9 cellular contexts compared by ENCODE assay signal in genomic region chr4:174611792-174612191, GRCh38.
"Had no signal": no experiment of that assay in that cellular context is flagged by ENCODE, and none has a peak within 500 bp of the region (broad histone marks: within the 10 kb centered on the region; RNA-seq: fewer than 3 reads in every experiment).

No MANE protein-coding gene starts in this region.

- FAIRE-seq: H1, H54, HTR-8/SVneo, K562 had no signal

- H3K4me3 ChIP-seq: GM23338, K562 had no signal

- H3K27ac Mint-ChIP-seq: GM23338, H9, HFFc6 had no signal

- H3K4me3 Mint-ChIP-seq: GM23338, H9, HFFc6 had no signal

- DNase-seq: H9, HCEC 1CT, HFFc6, IMR-90 had no signal
